8 cellular contexts compared by ENCODE assay signal in genomic region chr14:96363751-96364336, GRCh38. TPM values are rescaled to one million over a fixed set of nuclear protein-coding genes. Genes with fewer than 3 reads are reported as not detected.
DNase-seq lines count a peak whose midpoint lies in the region; ATAC-seq and TF ChIP-seq lines count a peak whose summit lies in the region.

No MANE protein-coding gene starts in this region.

- H3K27me3 ChIP-seq in HUES64 (ENCODE audit: insufficient read depth, low read length) (no peaks in the 10 kb centered on the region), SU-DHL-6 (ENCODE audit: low read length) (no peaks in the 10 kb centered on the region)

- no peaks in the 10 kb centered on the region for H3F3A ChIP-seq in SU-DHL-6 (ENCODE audit: insufficient read depth)

- H4K20me1 ChIP-seq in SU-DHL-6 (ENCODE audit: low read depth, low read length), result no peaks in the 10 kb centered on the region

- H3K9ac ChIP-seq in HUES64 (ENCODE audit: low read depth, low read length) (peak overlapping the region; percentile 66), SU-DHL-6 (ENCODE audit: low read length) (peak overlapping the region; percentile 78)

- H3K27ac ChIP-seq in HUES64 (ENCODE audit: low read depth, low read length) (peak overlapping the region; percentile 62; the same call in 1 of the 2 replicates), SU-DHL-6 (ENCODE audit: low read depth, low read length) (no peak overlapping the region)

- H3K4me1 ChIP-seq in HUES64 (ENCODE audit: insufficient read depth, low read length), result peaks cover 13% of the 10 kb centered on the region; the same call in 1 of the 2 replicates

- no peaks in the 10 kb centered on the region for H3K36me3 ChIP-seq in HUES64 (ENCODE audit: insufficient read depth, low read length)
- H3K36me3 ChIP-seq in SU-DHL-6 (ENCODE audit: low read length), result no peaks in the 10 kb centered on the region

- peak overlapping the region; percentile 88 for H3K4me2 ChIP-seq in SU-DHL-6 (ENCODE audit: low read depth, low read length, poor library complexity, severe bottlenecking)

- TF ChIP-seq CTCF in SU-DHL-6 (IDR thresholded peaks at IDR 0.05; ENCODE audit: insufficient read depth, low read length, poor library complexity, severe bottlenecking) (no peak), cardiac fibroblast (IDR thresholded peaks at IDR 0.05; ENCODE audit: low read depth, low read length) (no peak)

- H3K79me2 ChIP-seq in SU-DHL-6 (ENCODE audit: insufficient read depth, low read length), result peaks cover 62% of the 10 kb centered on the region

- peak; percentile 28 for ATAC-seq in GM21423 (IDR thresholded peaks at IDR 0.05; ENCODE audit: unreplicated experiment)

- peak overlapping the region; percentile 65 for H2AFZ ChIP-seq in SU-DHL-6 (ENCODE audit: low read depth, low read length, severe bottlenecking)

- no peaks in the 10 kb centered on the region for H3K9me3 ChIP-seq in HUES64 (ENCODE audit: insufficient read depth, low read depth, low read length)
- H3K9me3 ChIP-seq in SU-DHL-6 (ENCODE audit: insufficient read depth, low read length), result no peaks in the 10 kb centered on the region

- H3K9me2 ChIP-seq in SU-DHL-6 (replicated peaks; ENCODE audit: insufficient read depth, low read length), result no peaks in the 10 kb centered on the region

- under 1% methylated on average over 38 of the region's 38 CpGs for whole genome bisulfite sequencing in HUES64

- DNase-seq in DMS79 (lab: John Stamatoyannopoulos, UW) (peak; percentile 36), cardiac fibroblast (ENCODE audit: low read depth in 2 of 2) (peak; percentile 66 to 67), kidney glomerular epithelial cell (lab: John Stamatoyannopoulos, UW) (peak; percentile 80), NCI-H128 (lab: John Stamatoyannopoulos, UW; ENCODE audit: unreplicated experiment) (no peak)
- DNase-seq in stimulated activated CD4-positive, alpha-beta T cell treated with anti-CD3 and anti-CD28 coated beads, Interleukin-15, amount 100 ng/mL, for 48 hours (ENCODE audit: low read depth in 2 of 2), result peak; percentile 3 to 12

- H3K4me3 ChIP-seq in HUES64 (ENCODE audit: low read length), result peak overlapping the region; percentile 74
- H3K4me3 ChIP-seq in SU-DHL-6 (ENCODE audit: insufficient read depth, low read length, poor library complexity, severe bottlenecking), result peak overlapping the region; percentile 70
- peak overlapping the region; percentile 88 to 91 for H3K4me3 ChIP-seq in cardiac fibroblast (replicated peaks in 1 of 2; ENCODE audit: low read depth in 2 of 2, low read length in 2 of 2)

RNA-seq across cellular contexts. Expression of gene GSKIP, which starts 0.5 kb away (rescaled TPM):
- 39.1 TPM for polyA plus RNA-seq in HUES64 (2013, experiment 1 of 2)
- 40.5 TPM for polyA plus RNA-seq in HUES64 (2013, experiment 2 of 2)

RNA-seq across cellular contexts. Expression of gene ATG2B, which starts 0.7 kb away (rescaled TPM):
- polyA plus RNA-seq in HUES64 (2013, experiment 1 of 2), result 6.2 TPM
- polyA plus RNA-seq in HUES64 (2013, experiment 2 of 2), result 5.5 TPM

RNA-seq across cellular contexts. Expression of gene AK7, which starts 28.1 kb away (rescaled TPM):
- 2.4 TPM for polyA plus RNA-seq in HUES64 (2013, experiment 1 of 2)
- polyA plus RNA-seq in HUES64 (2013, experiment 2 of 2), result 4.1 TPM
